Comparison of ENCODE assay signal across 8 cellular contexts in the genomic region with DNA sequence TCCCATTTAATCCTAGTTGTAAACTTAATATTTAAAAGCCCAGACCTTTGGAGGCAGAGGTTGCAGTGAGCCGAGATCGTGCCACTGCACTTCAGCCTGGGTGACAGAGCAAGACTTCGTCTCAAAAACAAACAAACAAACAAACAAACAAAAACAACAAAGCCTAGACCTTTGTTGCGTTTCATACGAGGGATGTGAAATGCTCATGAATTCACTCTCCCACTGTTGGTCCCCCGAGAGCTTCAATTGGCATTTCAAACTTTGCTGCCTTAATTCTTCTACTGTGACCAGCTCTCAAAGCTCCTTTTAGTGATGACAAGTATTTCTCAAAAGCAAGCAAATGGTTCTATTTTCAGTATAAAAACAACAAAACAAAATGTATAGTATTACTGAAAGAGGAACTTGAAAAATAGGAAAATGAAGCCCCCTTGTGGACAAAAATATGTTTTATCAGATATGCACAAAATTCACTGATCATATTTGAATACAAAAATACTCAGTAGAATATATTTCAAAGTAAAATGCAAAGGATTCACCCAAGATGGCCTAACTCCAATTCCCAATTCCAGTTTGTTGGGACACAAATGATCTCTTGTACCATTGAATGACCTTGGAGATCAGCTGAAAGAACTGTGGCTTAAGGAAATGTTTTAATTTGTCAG.
DNase-seq lines count a peak whose midpoint lies in the region; ATAC-seq, FAIRE-seq and TF ChIP-seq lines count a peak whose summit lies in the region.

No MANE protein-coding gene starts in this region.

- peaks cover 9% of the 10 kb centered on the region for H3K27me3 Mint-ChIP-seq in CD8-positive, alpha-beta T cell (ENCODE audit: low read depth)
- H3K27me3 Mint-ChIP-seq in T-helper 1 cell treated with Interleukin-12 subunit alpha and Interleukin-12 subunit beta and Interleukin-4 antibody, amounts not matched to agents 30 μg/mL and 1 μg/mL, for 36 hours (ENCODE audit: low read depth) = peaks cover 16% of the 10 kb centered on the region
- peaks cover 7% of the 10 kb centered on the region for H3K27me3 Mint-ChIP-seq in osteocyte (ENCODE audit: unreplicated experiment)

- H3K36me3 Mint-ChIP-seq in CD8-positive, alpha-beta T cell = no peaks in the 10 kb centered on the region
- peaks cover 2% of the 10 kb centered on the region for H3K36me3 Mint-ChIP-seq in T-helper 1 cell treated with Interleukin-12 subunit alpha and Interleukin-12 subunit beta and Interleukin-4 antibody, amounts not matched to agents 30 μg/mL and 1 μg/mL, for 36 hours (ENCODE audit: low read depth)
- no peaks in the 10 kb centered on the region for H3K36me3 Mint-ChIP-seq in osteocyte (ENCODE audit: unreplicated experiment)

- no peak overlapping the region for H3K4me3 ChIP-seq in CD8-positive, alpha-beta T cell (ENCODE audit: low read depth, low read length)
- no peak overlapping the region for H3K4me3 ChIP-seq in fibroblast of the aortic adventitia (ENCODE audit: low read depth, low read length)

- H3K36me3 ChIP-seq in CD8-positive, alpha-beta T cell (ENCODE audit: insufficient read depth, low read length) = no peaks in the 10 kb centered on the region

- POLR2A ChIA-PET in CD8-positive, alpha-beta T cell (lab: Charles Lee) = interaction anchor here (0.7 to 2.8 kb wide), 4 partner anchors 20 to 329 kb away, joined by 3 to 39 read pairs (median 6); a partner anchor contains a TSS

- no peaks in the 10 kb centered on the region for H3K27me3 ChIP-seq in CD8-positive, alpha-beta T cell (ENCODE audit: insufficient read depth, low read length)

- H3K27ac ChIP-seq in CD8-positive, alpha-beta T cell (ENCODE audit: low read depth, low read length) = no peak overlapping the region

- no peaks in the 10 kb centered on the region for H3K9me3 ChIP-seq in CD8-positive, alpha-beta T cell (ENCODE audit: low read length)

- no peak for DNase-seq in CD8-positive, alpha-beta T cell
- peak; percentile 13 for DNase-seq in HTR-8/SVneo (ENCODE audit: insufficient read length, low spot score)
- DNase-seq in fibroblast of the aortic adventitia (ENCODE audit: low read depth) = peak; percentile 84
- DNase-seq in osteocyte (ENCODE audit: extremely low spot score, unreplicated experiment) = no peak
- DNase-seq in stimulated activated CD4-positive, alpha-beta T cell treated with anti-CD3 and anti-CD28 coated beads, Interleukin-4, amount 100 ng/mL, for 4 hours = no peak
- DNase-seq in posterior cingulate gyrus = no peak

- ATAC-seq in CD8-positive, alpha-beta T cell = no peak
- no peak for ATAC-seq in GM19452 (IDR thresholded peaks at IDR 0.05; ENCODE audit: unreplicated experiment)

- CTCF ChIA-PET in CD8-positive, alpha-beta T cell (lab: Charles Lee) = interaction anchor here (0.6 to 12.1 kb wide), 53 partner anchors 9 to 601 kb away, joined by 3 to 203 read pairs (median 4); a partner anchor contains a TSS

- peaks cover 3% of the 10 kb centered on the region for H3K4me1 Mint-ChIP-seq in CD8-positive, alpha-beta T cell (ENCODE audit: low read depth)
- peaks cover 20% of the 10 kb centered on the region for H3K4me1 Mint-ChIP-seq in T-helper 1 cell treated with Interleukin-12 subunit alpha and Interleukin-12 subunit beta and Interleukin-4 antibody, amounts not matched to agents 30 μg/mL and 1 μg/mL, for 36 hours (ENCODE audit: low read depth)
- peaks cover 10% of the 10 kb centered on the region for H3K4me1 Mint-ChIP-seq in osteocyte (ENCODE audit: unreplicated experiment)

- TF ChIP-seq CTCF in CD8-positive, alpha-beta T cell (IDR thresholded peaks at IDR 0.05) = peak; percentile 78
- TF ChIP-seq CTCF in fibroblast of the aortic adventitia (IDR thresholded peaks at IDR 0.05; ENCODE audit: insufficient read depth, low read length) = peak; percentile 44
- peak; percentile 71 for TF ChIP-seq CTCF in osteocyte (IDR thresholded peaks at IDR 0.05)

- H3K9me3 Mint-ChIP-seq in CD8-positive, alpha-beta T cell = no peaks in the 10 kb centered on the region
- no peaks in the 10 kb centered on the region for H3K9me3 Mint-ChIP-seq in T-helper 1 cell treated with Interleukin-12 subunit alpha and Interleukin-12 subunit beta and Interleukin-4 antibody, amounts not matched to agents 30 μg/mL and 1 μg/mL, for 36 hours
- H3K9me3 Mint-ChIP-seq in osteocyte (ENCODE audit: unreplicated experiment) = no peaks in the 10 kb centered on the region

- no peak for FAIRE-seq in HTR-8/SVneo (lab: Jason Lieb, UNC)

- peak overlapping the region; percentile 55 for H3K4me3 Mint-ChIP-seq in CD8-positive, alpha-beta T cell
- H3K4me3 Mint-ChIP-seq in T-helper 1 cell treated with Interleukin-12 subunit alpha and Interleukin-12 subunit beta and Interleukin-4 antibody, amounts not matched to agents 30 μg/mL and 1 μg/mL, for 36 hours = peak overlapping the region; percentile 53
- no peak overlapping the region for H3K4me3 Mint-ChIP-seq in osteocyte (ENCODE audit: unreplicated experiment)

- intact Hi-C loops in CD8-positive, alpha-beta T cell (cut with DNase I, micrococcal nuclease) = loop anchor here (1.0 to 10.0 kb wide), 6 partner anchors 103 to 603 kb away; a partner anchor contains a TSS
- intact Hi-C loops in posterior cingulate gyrus (cut with DNase I) = loop anchor here (1.0 to 10.0 kb wide), 2 partner anchors 180 to 328 kb away; a partner anchor contains a TSS

- H3K27ac Mint-ChIP-seq in CD8-positive, alpha-beta T cell = peak overlapping the region; percentile 15
- H3K27ac Mint-ChIP-seq in T-helper 1 cell treated with Interleukin-12 subunit alpha and Interleukin-12 subunit beta and Interleukin-4 antibody, amounts not matched to agents 30 μg/mL and 1 μg/mL, for 36 hours = peak overlapping the region; percentile 78
- H3K27ac Mint-ChIP-seq in osteocyte (ENCODE audit: unreplicated experiment) = peak overlapping the region; percentile 2

- H3K4me1 ChIP-seq in CD8-positive, alpha-beta T cell (ENCODE audit: insufficient read depth, low read length) = peaks cover 3% of the 10 kb centered on the region

Comparison
In these comparisons a context has a peak if more than half of its experiments do, and no peak if none do; other contexts are left out.
1. DNase-seq: peak in HTR-8/SVneo (single experiment) and fibroblast of the aortic adventitia (single experiment); none in CD8-positive, alpha-beta T cell (0 of 7), osteocyte (single experiment), stimulated activated CD4-positive, alpha-beta T cell treated with anti-CD3 and anti-CD28 coated beads, Interleukin-4, amount 100 ng/mL, for 4 hours (0 of 2) and posterior cingulate gyrus (0 of 10).
2. H3K27ac Mint-ChIP-seq: peak in every context shown above with its lines; median percentile 78 in T-helper 1 cell treated with Interleukin-12 subunit alpha and Interleukin-12 subunit beta and Interleukin-4 antibody, amounts not matched to agents 30 μg/mL and 1 μg/mL, for 36 hours; 15 in CD8-positive, alpha-beta T cell; 2 in osteocyte.
3. Peak in every context shown above with its lines, with median percentiles within 50 percentile points of each other: CTCF ChIP-seq.